ENCODE assay signal across 1 cellular context in the genomic region with DNA sequence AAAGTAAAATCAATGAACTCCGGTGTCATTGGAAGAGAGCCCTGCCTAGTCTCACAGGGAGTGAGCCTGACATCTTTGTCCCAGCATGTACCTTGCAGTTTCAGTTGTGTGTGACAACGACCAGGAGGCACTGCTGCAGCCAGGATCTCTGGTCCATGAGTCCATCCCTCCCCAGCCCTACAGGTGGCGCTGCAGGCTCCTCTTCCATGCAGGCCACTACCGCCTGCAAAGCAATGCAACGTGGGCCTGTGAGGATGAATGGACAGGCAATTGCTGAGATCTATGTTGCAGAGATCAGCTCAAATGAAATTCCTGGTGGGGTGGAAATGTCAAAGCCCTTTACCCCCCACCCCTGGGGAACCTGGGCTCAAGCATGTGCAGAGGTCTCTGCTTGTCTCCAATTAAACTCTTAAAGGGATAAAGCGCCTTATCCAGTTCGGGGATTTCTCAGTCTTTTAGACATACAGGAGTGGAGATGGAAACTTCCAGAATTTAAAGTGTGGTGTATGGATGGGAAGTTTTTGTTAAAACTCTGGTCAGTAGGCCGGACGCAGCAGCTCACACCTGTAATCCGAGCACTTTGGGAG.
TF ChIP-seq lines count a peak whose summit lies in the region.

No MANE protein-coding gene starts in this region.

TF ChIP-seq in HepG2, 621 proteins besides CTCF, POLR2A, EP300 and RAD21 (continued from another document):
- peak; percentile 52; the same call in 1 of the 3 replicates for TF ChIP-seq MXI1 (IDR thresholded peaks at IDR 0.05; ENCODE audit: borderline replicate concordance, low read depth, low read length)
- TF ChIP-seq SOX13 (IDR thresholded peaks at IDR 0.05) = no peak
- 0 out of 4 replicates have a peak, but pooled peaks of 1 of the 2 experiments have one; percentile 27 for TF ChIP-seq SOX13 (CRISPR knock-in tag; conservative IDR thresholded peaks at IDR 0.05 in 1 of 2, IDR thresholded peaks at IDR 0.05 in 1 of 2)
- TF ChIP-seq, protein P1, sequence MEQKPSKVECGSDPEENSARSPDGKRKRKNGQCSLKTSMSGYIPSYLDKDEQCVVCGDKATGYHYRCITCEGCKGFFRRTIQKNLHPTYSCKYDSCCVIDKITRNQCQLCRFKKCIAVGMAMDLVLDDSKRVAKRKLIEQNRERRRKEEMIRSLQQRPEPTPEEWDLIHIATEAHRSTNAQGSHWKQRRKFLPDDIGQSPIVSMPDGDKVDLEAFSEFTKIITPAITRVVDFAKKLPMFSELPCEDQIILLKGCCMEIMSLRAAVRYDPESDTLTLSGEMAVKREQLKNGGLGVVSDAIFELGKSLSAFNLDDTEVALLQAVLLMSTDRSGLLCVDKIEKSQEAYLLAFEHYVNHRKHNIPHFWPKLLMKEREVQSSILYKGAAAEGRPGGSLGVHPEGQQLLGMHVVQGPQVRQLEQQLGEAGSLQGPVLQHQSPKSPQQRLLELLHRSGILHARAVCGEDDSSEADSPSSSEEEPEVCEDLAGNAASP (CRISPR knock-in tag; IDR thresholded peaks at IDR 0.05; ENCODE audit: borderline replicate concordance) = 0 out of 2 replicates have a peak, but pooled peaks have one; percentile 23
- peak; percentile 95 for TF ChIP-seq ZNF792 (CRISPR knock-in tag; IDR thresholded peaks at IDR 0.05)
- TF ChIP-seq ZNF350 (CRISPR knock-in tag; IDR thresholded peaks at IDR 0.05; ENCODE audit: borderline replicate concordance, low read depth) = peak; percentile 39; the same call in 1 of the 2 replicates
